26 cellular contexts compared by ENCODE assay signal in genomic region chr13:107111248-107111647, GRCh38.
"Had no signal": no experiment of that assay in that cellular context is flagged by ENCODE, and none has a peak within 500 bp of the region (broad histone marks: within the 10 kb centered on the region; RNA-seq: fewer than 3 reads in every experiment).

No MANE protein-coding gene starts in this region.

- H3K27me3 ChIP-seq: colonic mucosa, dorsolateral prefrontal cortex, esophagus squamous epithelium, foreskin keratinocyte, gastrocnemius medialis, gastroesophageal sphincter, heart right ventricle had no signal

- H3K4me3 ChIP-seq: colonic mucosa, coronary artery, dorsolateral prefrontal cortex, esophagus squamous epithelium, gastrocnemius medialis, gastroesophageal sphincter, heart left ventricle, heart right ventricle had no signal

- H3K4me1 ChIP-seq: colonic mucosa, esophagus squamous epithelium, foreskin keratinocyte, gastrocnemius medialis, gastroesophageal sphincter, heart left ventricle, heart right ventricle had no signal

- H3K36me3 ChIP-seq: colonic mucosa, esophagus squamous epithelium, gastrocnemius medialis, gastroesophageal sphincter, heart left ventricle, heart right ventricle had no signal

- ATAC-seq: effector memory CD8-positive, alpha-beta T cell; esophagus mucosa; foreskin keratinocyte; gastrocnemius medialis; gastroesophageal sphincter; heart left ventricle; heart right ventricle had no signal

- H3K27ac ChIP-seq: colonic mucosa, coronary artery, dorsolateral prefrontal cortex, epithelial cell of prostate, esophagus squamous epithelium, foreskin keratinocyte, gastrocnemius medialis, gastroesophageal sphincter, heart left ventricle, heart right ventricle had no signal

- H3K9me3 ChIP-seq: colonic mucosa, gastrocnemius medialis had no signal

- DNase-seq: colonic mucosa; cortex of kidney; dermis blood vessel endothelial cell; dorsolateral prefrontal cortex; effector CD4-positive, alpha-beta T cell; effector CD8-positive, alpha-beta T cell; effector memory CD4-positive, alpha-beta T cell; effector memory CD8-positive, alpha-beta T cell; endodermal cell; erythroblast; esophagus squamous epithelium; foreskin fibroblast; foreskin keratinocyte; foreskin melanocyte; gastrocnemius medialis; glutamatergic neuron; head of caudate nucleus; heart left ventricle; heart right ventricle had no signal

- FAIRE-seq: endometrium, endothelial cell of umbilical vein, frontal cortex had no signal
